24 cellular contexts compared by ENCODE assay signal in the genomic region with DNA sequence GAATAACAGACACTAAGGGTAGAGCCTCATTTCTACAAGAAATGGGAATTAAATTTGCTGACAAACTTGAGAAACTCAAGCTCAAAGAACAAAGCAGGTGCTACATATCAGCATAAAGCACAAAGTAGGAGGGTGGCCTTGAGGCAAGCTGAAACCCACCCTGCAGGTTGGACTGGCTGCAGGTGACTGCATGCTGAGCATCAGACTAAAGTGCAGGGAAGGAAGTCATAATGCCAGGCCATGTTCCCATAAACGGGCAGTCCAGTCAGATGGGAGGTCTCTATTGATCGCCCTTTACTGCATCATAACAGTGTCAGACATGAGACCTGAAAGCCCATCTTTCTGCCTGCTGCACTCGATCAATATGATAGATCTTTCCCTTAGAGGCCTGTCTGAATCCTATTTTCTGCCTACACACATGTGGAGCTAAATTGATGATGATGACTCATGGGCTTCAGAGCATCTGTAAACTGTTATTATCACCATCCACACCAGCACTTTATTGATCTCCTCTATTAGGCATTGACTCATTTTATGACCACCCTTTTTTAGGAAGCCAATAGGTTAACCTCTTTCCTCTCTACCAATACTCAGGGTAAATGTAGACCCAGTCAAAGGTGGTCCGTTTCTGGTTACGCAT.
"Had no signal": no experiment of that assay in that cellular context is flagged by ENCODE, and none has a peak within 500 bp of the region (broad histone marks: within the 10 kb centered on the region; RNA-seq: fewer than 3 reads in every experiment).

No MANE protein-coding gene starts in this region.

- H3K36me3 ChIP-seq: left lung, lower lobe of right lung, neutrophil, right atrium auricular region, stomach, tibial artery, upper lobe of left lung had no signal

- H2AFZ ChIP-seq: parathyroid adenoma had no signal

- H3K9me3 ChIP-seq: lower lobe of right lung, neutrophil, right atrium auricular region, stomach, testis, tibial artery, upper lobe of left lung had no signal

- H3K4me1 ChIP-seq: left lung, lower lobe of right lung, parathyroid adenoma, right atrium auricular region, testis, tibial artery, upper lobe of left lung had no signal

- H3K4me3 ChIP-seq: left lung, lower lobe of right lung, right atrium auricular region, stomach, testis, tibial artery, upper lobe of left lung had no signal

- H3K4me3 Mint-ChIP-seq: effector memory CD8-positive, alpha-beta T cell; natural killer cell; neural crest cell; stimulated activated effector memory CD8-positive, alpha-beta T cell treated with anti-CD3 and anti-CD28 coated beads, Interleukin-12 subunit alpha, Interleukin-12 subunit beta, amount 100 ng/mL, for 72 hours had no signal

- H3K27ac ChIP-seq: epithelial cell of prostate, left lung, lower lobe of right lung, neutrophil, parathyroid adenoma, right atrium auricular region, stomach, testis, tibial artery, upper lobe of left lung had no signal

- H3K27me3 ChIP-seq: left lung, neutrophil, right atrium auricular region, stomach, testis, tibial artery, upper lobe of left lung had no signal

- H3K79me2 ChIP-seq: parathyroid adenoma had no signal

- H3K9me3 Mint-ChIP-seq: neural crest cell had no signal

- H3K27me3 Mint-ChIP-seq: effector memory CD8-positive, alpha-beta T cell; progenitor cell of endocrine pancreas had no signal

- H3K36me3 Mint-ChIP-seq: natural killer cell; stimulated activated effector memory CD8-positive, alpha-beta T cell treated with anti-CD3 and anti-CD28 coated beads, Interleukin-12 subunit alpha, Interleukin-12 subunit beta, amount 100 ng/mL, for 72 hours had no signal

- H3K27ac Mint-ChIP-seq: effector memory CD8-positive, alpha-beta T cell; natural killer cell; stimulated activated effector memory CD8-positive, alpha-beta T cell treated with anti-CD3 and anti-CD28 coated beads, Interleukin-12 subunit alpha, Interleukin-12 subunit beta, amount 100 ng/mL, for 72 hours had no signal

- H3K4me1 Mint-ChIP-seq: natural killer cell; neural crest cell; stimulated activated effector memory CD8-positive, alpha-beta T cell treated with anti-CD3 and anti-CD28 coated beads, Interleukin-12 subunit alpha, Interleukin-12 subunit beta, amount 100 ng/mL, for 72 hours had no signal

- DNase-seq: caudate nucleus; cerebellar nuclear complex; cortex of kidney; effector memory CD8-positive, alpha-beta T cell; foreskin melanocyte; hypothalamus; kidney; left lung; lower lobe of right lung; natural killer cell; stimulated activated CD4-positive, alpha-beta T cell treated with anti-CD3 and anti-CD28 coated beads, Interleukin-2, amount 100 ng/mL, for 24 hours; stimulated activated CD4-positive, alpha-beta T cell treated with anti-CD3 and anti-CD28 coated beads, Interleukin-4, amount 100 ng/mL, for 24 hours; stimulated activated naive CD4-positive, alpha-beta T cell treated with Interleukin-2 at 50 U/mL for 16 hours; stomach; testis; tibial artery; upper lobe of left lung had no signal

- H3K9ac ChIP-seq: parathyroid adenoma had no signal
